ENCODE assay signal across 27 cellular contexts in the genomic region with DNA sequence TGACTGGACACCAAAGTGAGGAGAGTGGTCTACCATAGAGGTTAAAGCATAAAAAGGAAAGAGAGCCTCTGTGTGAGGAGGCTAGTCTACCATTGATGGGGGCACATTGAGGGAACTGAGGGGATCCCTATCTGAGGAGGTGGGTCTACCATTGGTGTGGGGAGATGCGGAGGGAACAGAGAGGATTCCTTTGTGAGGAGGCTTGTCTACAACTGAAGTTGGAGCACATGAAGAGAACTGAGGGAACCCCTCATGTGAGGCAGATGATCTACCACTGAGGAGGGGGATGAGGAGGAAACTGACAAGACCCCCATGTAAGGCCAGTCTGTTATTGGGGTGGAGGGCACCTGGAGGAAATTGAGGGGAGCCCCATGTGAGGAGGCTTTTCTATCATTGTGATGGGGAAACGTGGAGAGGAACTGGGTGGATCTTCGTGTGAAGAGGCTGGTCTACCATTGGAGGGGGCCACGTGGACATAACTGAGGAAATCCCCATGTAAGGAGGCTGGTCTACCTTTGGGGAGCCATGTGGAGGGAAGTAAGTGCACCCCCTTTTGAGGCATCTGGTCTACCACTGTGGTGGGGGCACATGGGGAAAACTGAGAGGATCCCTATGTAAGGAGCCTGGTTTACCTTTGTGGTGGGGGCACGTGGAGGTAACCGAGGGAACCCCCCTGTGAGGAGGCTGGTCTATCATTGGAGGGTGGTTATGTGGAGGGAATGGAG.
A peak's percentile ranks its signal among the peaks of the same experiment; 100 is the strongest.
DNase-seq lines count a peak whose midpoint lies in the region; ATAC-seq and TF ChIP-seq lines count a peak whose summit lies in the region.
"Had no signal": no experiment of that assay in that cellular context is flagged by ENCODE, and none has a peak within 500 bp of the region (broad histone marks: within the 10 kb centered on the region; RNA-seq: fewer than 3 reads in every experiment).

No MANE protein-coding gene starts in this region.

- TF ChIP-seq POLR2A in vagina (IDR thresholded peaks at IDR 0.05) = no peak

- CTCF ChIA-PET in activated CD4-positive, alpha-beta T cell treated with anti-CD3 and anti-CD28 coated beads, Interleukin-2, amount 10 ng/mL, durations not matched to agents 7 days and 5 days (lab: Charles Lee) = no interaction called here

- WGBS in lung, 2 donors = 74 to 75% methylated on average over 6 of the region's 6 CpGs

- peaks cover 0 to 47% of the 10 kb centered on the region in 2 donors for H3K9me3 ChIP-seq in lung (ENCODE audit: control insufficient read depth in 2 of 2, insufficient read depth in 1 of 2, low read length in 1 of 2)
- H3K9me3 ChIP-seq in vagina = no peaks in the 10 kb centered on the region
- H3K9me3 ChIP-seq: Caco-2, esophagus squamous epithelium had no signal

- POLR2A ChIA-PET in activated CD4-positive, alpha-beta T cell treated with anti-CD3 and anti-CD28 coated beads, Interleukin-2, amount 10 ng/mL, durations not matched to agents 7 days and 5 days (lab: Charles Lee) = no interaction called here

- no peak overlapping the region for H3K27ac Mint-ChIP-seq in activated CD4-positive, alpha-beta T cell treated with anti-CD3 and anti-CD28 coated beads, Interleukin-2, amount 10 ng/mL, durations not matched to agents 7 days and 5 days
- no peak overlapping the region for H3K27ac Mint-ChIP-seq in natural killer cell
- H3K27ac Mint-ChIP-seq in natural killer cell treated with Interleukin-12 subunit alpha and Interleukin-12 subunit beta and Interleukin-15 and Interleukin-18, amount 100 ng/mL, for 72 hours = no peak overlapping the region
- H3K27ac Mint-ChIP-seq: activated CD4-positive, alpha-beta T cell treated with anti-CD3 and anti-CD28 coated beads for 36 hours; activated T-helper 17 cell treated with anti-CD3 and anti-CD28 coated beads, Interleukin-2, amount 50 U/mL, for 72 hours had no signal

- H3K4me1 Mint-ChIP-seq in activated CD4-positive, alpha-beta T cell treated with anti-CD3 and anti-CD28 coated beads, Interleukin-2, amount 10 ng/mL, durations not matched to agents 7 days and 5 days = no peaks in the 10 kb centered on the region
- H3K4me1 Mint-ChIP-seq in natural killer cell = no peaks in the 10 kb centered on the region
- H3K4me1 Mint-ChIP-seq in natural killer cell treated with Interleukin-12 subunit alpha and Interleukin-12 subunit beta and Interleukin-15 and Interleukin-18, amount 100 ng/mL, for 72 hours (ENCODE audit: low read depth in 2 of 2) = no peaks in the 10 kb centered on the region
- H3K4me1 Mint-ChIP-seq: activated CD4-positive, alpha-beta T cell treated with anti-CD3 and anti-CD28 coated beads for 36 hours; activated T-helper 17 cell treated with anti-CD3 and anti-CD28 coated beads, Interleukin-2, amount 50 U/mL, for 72 hours; naive thymus-derived CD8-positive, alpha-beta T cell had no signal

- TF ChIP-seq CTCF in natural killer cell (IDR thresholded peaks at IDR 0.05) (no peak), lung (IDR thresholded peaks at IDR 0.05; ENCODE audit: control extremely low read depth, extremely low read depth) (no peak), vagina (IDR thresholded peaks at IDR 0.05) (no peak)

- no peak for ATAC-seq in natural killer cell
- no peak for ATAC-seq in natural killer cell treated with Interleukin-12 subunit alpha and Interleukin-12 subunit beta and Interleukin-15 and Interleukin-18, amount 100 ng/mL, for 72 hours
- ATAC-seq in lung (ENCODE audit: insufficient read depth, low FRiP score) = no peak
- no peak for ATAC-seq in HG03354 (IDR thresholded peaks at IDR 0.05; ENCODE audit: poor library complexity, severe bottlenecking, unreplicated experiment)
- ATAC-seq: activated CD4-positive, alpha-beta T cell treated with anti-CD3 and anti-CD28 coated beads for 36 hours; activated T-helper 17 cell treated with anti-CD3 and anti-CD28 coated beads, Interleukin-2, amount 50 U/mL, for 72 hours; foreskin keratinocyte; heart right ventricle; naive thymus-derived CD8-positive, alpha-beta T cell had no signal

- no peaks in the 10 kb centered on the region for H3K36me3 ChIP-seq in lung (ENCODE audit: control insufficient read depth in 2 of 2, insufficient read depth in 2 of 2, low read length in 2 of 2)
- no peaks in the 10 kb centered on the region for H3K36me3 ChIP-seq in vagina
- H3K36me3 ChIP-seq: esophagus squamous epithelium, heart right ventricle had no signal

- H3K4me1 ChIP-seq in lung (ENCODE audit: control insufficient read depth in 2 of 2, insufficient read depth in 2 of 2, low read length in 2 of 2) = no peaks in the 10 kb centered on the region
- no peaks in the 10 kb centered on the region for H3K4me1 ChIP-seq in vagina
- H3K4me1 ChIP-seq: Caco-2, esophagus squamous epithelium, foreskin keratinocyte, heart right ventricle had no signal

- H3K4me3 Mint-ChIP-seq in activated CD4-positive, alpha-beta T cell treated with anti-CD3 and anti-CD28 coated beads, Interleukin-2, amount 10 ng/mL, durations not matched to agents 7 days and 5 days = no peak overlapping the region
- H3K4me3 Mint-ChIP-seq in natural killer cell = no peak overlapping the region
- H3K4me3 Mint-ChIP-seq in natural killer cell treated with Interleukin-12 subunit alpha and Interleukin-12 subunit beta and Interleukin-15 and Interleukin-18, amount 100 ng/mL, for 72 hours = no peak overlapping the region
- H3K4me3 Mint-ChIP-seq: activated CD4-positive, alpha-beta T cell treated with anti-CD3 and anti-CD28 coated beads for 36 hours; activated T-helper 17 cell treated with anti-CD3 and anti-CD28 coated beads, Interleukin-2, amount 50 U/mL, for 72 hours; naive thymus-derived CD8-positive, alpha-beta T cell had no signal

- no peaks in the 10 kb centered on the region for H3K27me3 ChIP-seq in lung (ENCODE audit: control insufficient read depth, insufficient read depth)
- no peaks in the 10 kb centered on the region for H3K27me3 ChIP-seq in vagina
- H3K27me3 ChIP-seq: foreskin keratinocyte had no signal

- peak; percentile 4 for DNase-seq in activated CD4-positive, alpha-beta T cell treated with anti-CD3 and anti-CD28 coated beads, Interleukin-2, amount 10 ng/mL, durations not matched to agents 7 days and 5 days
- no peak for DNase-seq in activated CD4-positive, alpha-beta T cell treated with anti-CD3 and anti-CD28 coated beads for 4 hours
- peak; percentile 3 for DNase-seq in natural killer cell
- DNase-seq in natural killer cell treated with Interleukin-12 subunit alpha and Interleukin-12 subunit beta and Interleukin-15 and Interleukin-18, amount 100 ng/mL, for 72 hours (ENCODE audit: low spot score) = no peak
- peak; percentile 17 for DNase-seq in lung (ENCODE audit: low spot score)
- DNase-seq in vagina (ENCODE audit: extremely low spot score in 2 of 2) = peak; percentile 58 to 70
- DNase-seq in GF-D8 (lab: John Stamatoyannopoulos, UW) = no peak
- DNase-seq: activated CD4-positive, alpha-beta T cell treated with anti-CD3 and anti-CD28 coated beads for 36 hours; Caco-2; central memory CD4-positive, alpha-beta T cell; dermis blood vessel endothelial cell; DMS53; esophagus squamous epithelium; foreskin keratinocyte; Karpas-422; NCI-H1417; NCI-H345; retina; SHP77 treated with DMSO at 0.1 percent for 48 hours; small intestine; stimulated activated naive CD4-positive, alpha-beta T cell; T-helper 2 cell had no signal

- peaks cover 43% of the 10 kb centered on the region for H3K9me3 Mint-ChIP-seq in activated CD4-positive, alpha-beta T cell treated with anti-CD3 and anti-CD28 coated beads, Interleukin-2, amount 10 ng/mL, durations not matched to agents 7 days and 5 days
- H3K9me3 Mint-ChIP-seq in natural killer cell = peaks cover 0 to 2% of the 10 kb centered on the region in 2 donors
- peaks cover 14% of the 10 kb centered on the region for H3K9me3 Mint-ChIP-seq in natural killer cell treated with Interleukin-12 subunit alpha and Interleukin-12 subunit beta and Interleukin-15 and Interleukin-18, amount 100 ng/mL, for 72 hours

- no peaks in the 10 kb centered on the region for H3K36me3 Mint-ChIP-seq in activated CD4-positive, alpha-beta T cell treated with anti-CD3 and anti-CD28 coated beads, Interleukin-2, amount 10 ng/mL, durations not matched to agents 7 days and 5 days (ENCODE audit: low read depth)
- no peaks in the 10 kb centered on the region for H3K36me3 Mint-ChIP-seq in natural killer cell
- H3K36me3 Mint-ChIP-seq in natural killer cell treated with Interleukin-12 subunit alpha and Interleukin-12 subunit beta and Interleukin-15 and Interleukin-18, amount 100 ng/mL, for 72 hours = no peaks in the 10 kb centered on the region

- H3K27ac ChIP-seq in lung (ENCODE audit: low read depth in 1 of 2, low read length in 1 of 2) = no peak overlapping the region
- no peak overlapping the region for H3K27ac ChIP-seq in vagina
- H3K27ac ChIP-seq: C4-2B, esophagus squamous epithelium, foreskin keratinocyte, heart right ventricle had no signal

- no peaks in the 10 kb centered on the region for H3K27me3 Mint-ChIP-seq in activated CD4-positive, alpha-beta T cell treated with anti-CD3 and anti-CD28 coated beads, Interleukin-2, amount 10 ng/mL, durations not matched to agents 7 days and 5 days
- peaks cover 40 to 48% of the 10 kb centered on the region in 2 donors for H3K27me3 Mint-ChIP-seq in natural killer cell (ENCODE audit: low read depth in 2 of 2)
- H3K27me3 Mint-ChIP-seq in natural killer cell treated with Interleukin-12 subunit alpha and Interleukin-12 subunit beta and Interleukin-15 and Interleukin-18, amount 100 ng/mL, for 72 hours = peaks cover 45 to 50% of the 10 kb centered on the region in 2 donors

- intact Hi-C loops in natural killer cell (cut with micrococcal nuclease) (no loop called here), vagina (cut with DNase I) (no loop called here)

- H3K4me3 ChIP-seq in lung = no peak overlapping the region
- H3K4me3 ChIP-seq in vagina = no peak overlapping the region
- H3K4me3 ChIP-seq: esophagus squamous epithelium, heart right ventricle had no signal

Comparison
In these comparisons a context has a peak if more than half of its experiments do, and no peak if none do; other contexts are left out.
1. DNase-seq: peak in activated CD4-positive, alpha-beta T cell treated with anti-CD3 and anti-CD28 coated beads, Interleukin-2, amount 10 ng/mL, durations not matched to agents 7 days and 5 days (single experiment), natural killer cell (single experiment), lung (single experiment) and vagina (2 of 2); none in activated CD4-positive, alpha-beta T cell treated with anti-CD3 and anti-CD28 coated beads for 4 hours (0 of 2), natural killer cell treated with Interleukin-12 subunit alpha and Interleukin-12 subunit beta and Interleukin-15 and Interleukin-18, amount 100 ng/mL, for 72 hours (single experiment) and GF-D8 (single experiment).